ENCODE assay signal across 26 cellular contexts in genomic region chr13:55583953-55584593, GRCh38.
"Had no signal": no experiment of that assay in that cellular context is flagged by ENCODE, and none has a peak within 500 bp of the region (broad histone marks: within the 10 kb centered on the region; RNA-seq: fewer than 3 reads in every experiment).

No MANE protein-coding gene starts in this region.

- H3K27me3 ChIP-seq: esophagus squamous epithelium, heart right ventricle, left lung, right lobe of liver, testis, transverse colon had no signal

- H3K4me1 ChIP-seq: esophagus squamous epithelium, heart right ventricle, left lung, lower lobe of right lung, right lobe of liver, testis, transverse colon had no signal

- H3K36me3 ChIP-seq: esophagus squamous epithelium, heart right ventricle, left lung, lower lobe of right lung, right lobe of liver, transverse colon, WERI-Rb-1 had no signal

- H3K4me3 Mint-ChIP-seq: activated CD4-positive, alpha-beta memory T cell treated with anti-CD3 and anti-CD28 coated beads, Interleukin-2, amount 10 ng/mL, durations not matched to agents 7 days and 5 days; activated CD4-positive, alpha-beta T cell treated with anti-CD3 and anti-CD28 coated beads, Interleukin-2, amount 10 ng/mL, durations not matched to agents 24 days and 14 days; activated T-cell treated with anti-CD3 and anti-CD28 coated beads, Interleukin-2, amount 50 U/mL, for 4 hours; activated T-helper 17 cell treated with anti-CD3 and anti-CD28 coated beads, Interleukin-2, amount 50 U/mL, for 72 hours; natural killer cell treated with Interleukin-12 subunit alpha and Interleukin-12 subunit beta and Interleukin-15 and Interleukin-18, amount 100 ng/mL, for 72 hours; T-helper 17 cell had no signal

- H3K4me3 ChIP-seq: esophagus squamous epithelium, heart right ventricle, left lung, lower lobe of right lung, mucosa of descending colon, right lobe of liver, testis, transverse colon had no signal

- ATAC-seq: activated naive CD4-positive, alpha-beta T cell treated with anti-CD3 and anti-CD28 coated beads, Interleukin-2, amount 50 U/mL, for 72 hours; activated T-cell treated with anti-CD3 and anti-CD28 coated beads, Interleukin-2, amount 50 U/mL, for 4 hours; activated T-helper 17 cell treated with anti-CD3 and anti-CD28 coated beads, Interleukin-2, amount 50 U/mL, for 72 hours; heart right ventricle; left lung; lower lobe of right lung; mucosa of descending colon; natural killer cell treated with Interleukin-12 subunit alpha and Interleukin-12 subunit beta and Interleukin-15 and Interleukin-18, amount 100 ng/mL, for 72 hours; right lobe of liver; stimulated activated naive CD8-positive, alpha-beta T cell treated with anti-CD3 and anti-CD28 coated beads, Interleukin-15, Interleukin-2, amounts not matched to agents 100 U/mL and 50 U/mL, for 24 hours; T-helper 17 cell had no signal

- H3K27me3 Mint-ChIP-seq: activated CD4-positive, alpha-beta memory T cell treated with anti-CD3 and anti-CD28 coated beads, Interleukin-2, amount 10 ng/mL, durations not matched to agents 7 days and 5 days; activated CD4-positive, alpha-beta T cell treated with anti-CD3 and anti-CD28 coated beads, Interleukin-2, amount 10 ng/mL, durations not matched to agents 24 days and 14 days; activated T-helper 17 cell treated with anti-CD3 and anti-CD28 coated beads, Interleukin-2, amount 50 U/mL, for 72 hours; natural killer cell treated with Interleukin-12 subunit alpha and Interleukin-12 subunit beta and Interleukin-15 and Interleukin-18, amount 100 ng/mL, for 72 hours; T-helper 17 cell had no signal

- H3K9me3 ChIP-seq: esophagus squamous epithelium, lower lobe of right lung, right lobe of liver, testis, transverse colon had no signal

- H3K4me1 Mint-ChIP-seq: activated CD4-positive, alpha-beta memory T cell treated with anti-CD3 and anti-CD28 coated beads, Interleukin-2, amount 10 ng/mL, durations not matched to agents 7 days and 5 days; activated CD4-positive, alpha-beta T cell treated with anti-CD3 and anti-CD28 coated beads, Interleukin-2, amount 10 ng/mL, durations not matched to agents 24 days and 14 days; activated T-helper 17 cell treated with anti-CD3 and anti-CD28 coated beads, Interleukin-2, amount 50 U/mL, for 72 hours; T-helper 17 cell had no signal

- H3K27ac ChIP-seq: epithelial cell of prostate, esophagus squamous epithelium, heart right ventricle, left lung, lower lobe of right lung, right lobe of liver, testis, transverse colon, WERI-Rb-1 had no signal

- H3K27ac Mint-ChIP-seq: activated CD4-positive, alpha-beta memory T cell treated with anti-CD3 and anti-CD28 coated beads, Interleukin-2, amount 10 ng/mL, durations not matched to agents 7 days and 5 days; activated CD4-positive, alpha-beta T cell treated with anti-CD3 and anti-CD28 coated beads, Interleukin-2, amount 10 ng/mL, durations not matched to agents 24 days and 14 days; activated naive CD4-positive, alpha-beta T cell treated with anti-CD3 and anti-CD28 coated beads, Interleukin-2, amount 50 U/mL, for 72 hours; activated T-helper 17 cell treated with anti-CD3 and anti-CD28 coated beads, Interleukin-2, amount 50 U/mL, for 72 hours; natural killer cell treated with Interleukin-12 subunit alpha and Interleukin-12 subunit beta and Interleukin-15 and Interleukin-18, amount 100 ng/mL, for 72 hours; T-helper 17 cell had no signal

- DNase-seq: activated CD4-positive, alpha-beta memory T cell treated with anti-CD3 and anti-CD28 coated beads, Interleukin-2, amount 10 ng/mL, durations not matched to agents 7 days and 5 days; activated CD4-positive, alpha-beta T cell treated with anti-CD3 and anti-CD28 coated beads, Interleukin-2, amount 10 ng/mL, durations not matched to agents 24 days and 14 days; activated CD4-positive, CD25-positive, alpha-beta regulatory T cell treated with anti-CD3 and anti-CD28 coated beads, Interleukin-2, amount 50 U/mL, for 72 hours; activated T-cell treated with anti-CD3 and anti-CD28 coated beads, Interleukin-2, amount 50 U/mL, for 4 hours; anterior cingulate cortex; dermis blood vessel endothelial cell; effector CD4-positive, alpha-beta T cell; esophagus squamous epithelium; foreskin melanocyte; heart right ventricle; left lung; lower lobe of right lung; mesenchymal stem cell; mucosa of descending colon; right lobe of liver; stimulated activated CD4-positive, alpha-beta T cell treated with anti-CD3 and anti-CD28 coated beads, Interleukin-4, amount 100 ng/mL, for 1 hour; stimulated activated naive CD8-positive, alpha-beta T cell treated with anti-CD3 and anti-CD28 coated beads, Interleukin-15, Interleukin-2, amounts not matched to agents 100 U/mL and 50 U/mL, for 24 hours; T-helper 17 cell; T1000; testis; transverse colon; WERI-Rb-1 had no signal
